Comparison of ENCODE assay signal across 18 cellular contexts in the genomic region with DNA sequence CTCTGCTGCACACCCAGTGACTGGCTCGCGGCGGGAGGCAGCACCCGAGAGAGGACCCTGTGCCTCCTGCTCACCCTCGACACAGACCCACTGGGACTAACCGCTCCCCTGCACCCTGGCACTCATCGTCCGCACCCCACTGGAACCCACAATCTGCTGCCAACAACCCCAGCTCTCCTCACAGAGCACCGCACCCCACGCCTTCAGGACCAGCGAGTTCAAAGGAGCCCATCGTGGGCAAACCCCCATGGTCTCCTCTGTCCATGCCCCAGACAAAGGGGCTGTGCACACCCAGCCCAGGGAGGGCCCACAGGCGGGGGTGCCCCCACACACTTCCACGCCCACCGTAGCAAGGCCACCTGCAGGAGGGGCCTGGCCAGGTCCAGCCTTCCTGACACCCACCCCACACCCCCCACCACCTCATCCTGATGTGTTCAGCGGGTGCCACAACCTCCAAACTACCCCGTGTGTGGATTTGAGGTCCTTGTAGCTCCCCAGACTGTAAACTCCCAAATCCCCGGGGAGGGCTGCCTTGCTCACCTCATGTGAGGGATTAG. TPM values are rescaled to one million over a fixed set of nuclear protein-coding genes. Genes with fewer than 3 reads are reported as not detected.
DNase-seq lines count a peak whose midpoint lies in the region; ATAC-seq and TF ChIP-seq lines count a peak whose summit lies in the region.
"Had no signal": no experiment of that assay in that cellular context is flagged by ENCODE, and none has a peak within 500 bp of the region (broad histone marks: within the 10 kb centered on the region; RNA-seq: fewer than 3 reads in every experiment).

No MANE protein-coding gene starts in this region.

- no peak overlapping the region for H4K8ac ChIP-seq in H9 (replicated peaks; ENCODE audit: insufficient read length, low read depth, low read length)

- H3K18ac ChIP-seq in H9 (ENCODE audit: insufficient read length, low read depth, low read length): no peak overlapping the region

- H4K91ac ChIP-seq in H9 (ENCODE audit: insufficient read length, low read depth, low read length): no peak overlapping the region

- H3K4me1 Mint-ChIP-seq in CD14-positive monocyte (peaks cover 11% of the 10 kb centered on the region), H9 (peaks cover 25 to 39% of the 10 kb centered on the region in 2 experiments)

- no peak overlapping the region for H4K5ac ChIP-seq in H9 (ENCODE audit: insufficient read length, low read depth, low read length)

- H4K20me1 ChIP-seq in H9 (ENCODE audit: control insufficient read depth, insufficient read depth, insufficient read length): no peaks in the 10 kb centered on the region

- no peak overlapping the region for H3K56ac ChIP-seq in H9 (ENCODE audit: insufficient read length, low read depth, low read length)

- H3K27ac Mint-ChIP-seq in CD14-positive monocyte (no peak overlapping the region), H9 (no peak overlapping the region)
- H3K27ac Mint-ChIP-seq: stimulated activated naive CD8-positive, alpha-beta T cell treated with anti-CD3 and anti-CD28 coated beads, Interleukin-15, Interleukin-2, amounts not matched to agents 100 ng/mL and 50 ng/mL, for 24 hours had no signal

- no peak overlapping the region for H2BK20ac ChIP-seq in H9 (ENCODE audit: low read depth, low read length, poor library complexity, severe bottlenecking)

- no peak overlapping the region for H3K4me3 ChIP-seq in left ventricle myocardium inferior
- H3K4me3 ChIP-seq: body of pancreas had no signal

- H3K4ac ChIP-seq in H9 (ENCODE audit: low read depth, low read length): no peak overlapping the region

- H3K27me3 Mint-ChIP-seq in CD14-positive monocyte (ENCODE audit: low read depth in 3 of 3) (peaks cover 0 to 7% (median 2%) of the 10 kb centered on the region in 3 donors), H9 (ENCODE audit: low read depth) (peaks cover 6% of the 10 kb centered on the region)
- H3K27me3 Mint-ChIP-seq: stimulated activated naive CD8-positive, alpha-beta T cell treated with anti-CD3 and anti-CD28 coated beads, Interleukin-15, Interleukin-2, amounts not matched to agents 100 ng/mL and 50 ng/mL, for 24 hours had no signal

- no peak overlapping the region for H2BK5ac ChIP-seq in H9 (ENCODE audit: insufficient read length, low read length)

- peaks cover 0 to 9% (median 3%) of the 10 kb centered on the region in 7 donors for H3K9me3 Mint-ChIP-seq in CD14-positive monocyte
- H3K9me3 Mint-ChIP-seq in H9: no peaks in the 10 kb centered on the region
- H3K9me3 Mint-ChIP-seq: stimulated activated naive CD8-positive, alpha-beta T cell treated with anti-CD3 and anti-CD28 coated beads, Interleukin-15, Interleukin-2, amounts not matched to agents 100 ng/mL and 50 ng/mL, for 24 hours had no signal

- H3K4me3 Mint-ChIP-seq in CD14-positive monocyte: no peak overlapping the region
- H3K4me3 Mint-ChIP-seq in H9: no peak overlapping the region; a peak in 1 of 5 replicates
- H3K4me3 Mint-ChIP-seq: stimulated activated naive CD8-positive, alpha-beta T cell treated with anti-CD3 and anti-CD28 coated beads, Interleukin-15, Interleukin-2, amounts not matched to agents 100 ng/mL and 50 ng/mL, for 24 hours had no signal

- H3T11ph ChIP-seq in H9 (ENCODE audit: low read length): no peak overlapping the region

- H3K36me3 ChIP-seq in left ventricle myocardium inferior: no peaks in the 10 kb centered on the region

- no peaks in the 10 kb centered on the region for H3K79me1 ChIP-seq in H9 (ENCODE audit: insufficient read depth, low read depth, low read length, poor library complexity, severe bottlenecking)

- DNase-seq in CD14-positive monocyte (ENCODE audit: low spot score) (peak; percentile 41), H9 (peak; percentile 21), left ventricle myocardium inferior (peak; percentile 11), posterior vena cava (ENCODE audit: low spot score) (peak; percentile 75), glomerular visceral epithelial cell (ENCODE audit: extremely low spot score) (no peak), NCI-H510A treated with DMSO at 0.1 percent for 48 hours (lab: John Stamatoyannopoulos, UW) (no peak), GM10266 (ENCODE audit: extremely low spot score) (no peak)
- DNase-seq: dermis blood vessel endothelial cell, Kasumi-1, SHP77 treated with DMSO at 0.1 percent for 48 hours, T-helper 1 cell, trophoblast cell had no signal

- no peak overlapping the region for H2AFZ ChIP-seq in H9 (ENCODE audit: low read length)

- no peak overlapping the region for H3K23ac ChIP-seq in H9 (ENCODE audit: insufficient read length, low read depth, low read length)

- no CpG with 5 or more reads among the region's 18 CpGs for whole genome bisulfite sequencing in H9 (ENCODE audit: extremely low coverage, insufficient read length, low lambda C conversion rate)

- no peak for ATAC-seq in GM21786 (IDR thresholded peaks at IDR 0.05; ENCODE audit: unreplicated experiment)
- ATAC-seq: body of pancreas, right cardiac atrium had no signal

- H3K23me2 ChIP-seq in H9 (ENCODE audit: insufficient read length, low read depth, low read length, poor library complexity, severe bottlenecking): no peaks in the 10 kb centered on the region

- no peaks in the 10 kb centered on the region for H3K79me2 ChIP-seq in H9 (ENCODE audit: insufficient read depth, low read length)

- intact Hi-C loops in CD14-positive monocyte (cut with micrococcal nuclease): no loop called here
- intact Hi-C loops in left ventricle myocardium inferior (cut with micrococcal nuclease): no loop called here
- intact Hi-C loops in posterior vena cava (cut with DNase I): no loop called here

- TF ChIP-seq CTCF in CD14-positive monocyte (IDR thresholded peaks at IDR 0.05) (no peak), H9 (conservative IDR thresholded peaks at IDR 0.05) (no peak), left ventricle myocardium inferior (IDR thresholded peaks at IDR 0.05; ENCODE audit: borderline replicate concordance) (no peak), GM10266 (IDR thresholded peaks at IDR 0.05; ENCODE audit: control insufficient read depth, insufficient read depth, low read depth, missing control alignments) (no peak)

- no peak overlapping the region; the same call in 1 of the 2 replicates for H3K14ac ChIP-seq in H9 (ENCODE audit: insufficient read depth, low read length)

- H3K9me3 ChIP-seq in H9 (ENCODE audit: control insufficient read depth, low read depth, low read length) (no peaks in the 10 kb centered on the region), left ventricle myocardium inferior (replicated peaks) (no peaks in the 10 kb centered on the region)
- H3K9me3 ChIP-seq: body of pancreas, Caco-2 had no signal

- H3K36me3 Mint-ChIP-seq in CD14-positive monocyte (no peaks in the 10 kb centered on the region), H9 (ENCODE audit: insufficient read depth in 1 of 3, low read depth in 3 of 3) (no peaks in the 10 kb centered on the region; a peak in 2 of 7 replicates)

- H2AK5ac ChIP-seq in H9 (ENCODE audit: insufficient read length, low read length): no peak overlapping the region

- H2BK120ac ChIP-seq in H9 (ENCODE audit: low read depth, low read length, poor library complexity, severe bottlenecking): no peak overlapping the region

- H3K27ac ChIP-seq in H9 (ENCODE audit: insufficient read length, low read depth, low read length): no peak overlapping the region
- no peak overlapping the region for H3K27ac ChIP-seq in left ventricle myocardium inferior (replicated peaks)
- H3K27ac ChIP-seq: body of pancreas had no signal

- no peak overlapping the region for H3K4me2 ChIP-seq in H9 (ENCODE audit: insufficient read depth, insufficient read length, low read length)

- no peak overlapping the region for H2BK12ac ChIP-seq in H9 (ENCODE audit: insufficient read length, low read depth, low read length)

- no peak overlapping the region for H2BK15ac ChIP-seq in H9 (ENCODE audit: low read depth, low read length)

- H3K27me3 ChIP-seq in H9 (ENCODE audit: insufficient read depth, low read length) (no peaks in the 10 kb centered on the region), left ventricle myocardium inferior (ENCODE audit: low read depth) (peaks cover 18% of the 10 kb centered on the region)
- H3K27me3 ChIP-seq: body of pancreas had no signal

- no peak overlapping the region for H3K9ac ChIP-seq in H9 (ENCODE audit: extremely low read depth, insufficient read length, low read length)

- H3K4me1 ChIP-seq in H9 (ENCODE audit: insufficient read depth, low read length) (no peaks in the 10 kb centered on the region), left ventricle myocardium inferior (peaks cover 27% of the 10 kb centered on the region)
- H3K4me1 ChIP-seq: body of pancreas had no signal

RNA-seq across cellular contexts. Expression of a gene that starts 14.0 kb away (rescaled TPM):
- polyA plus RNA-seq in CD14-positive monocyte: 1 to 10 TPM in 1 of 2 donors, under 1 TPM in 1; 0.68 to 1.8 TPM
- total RNA-seq in H9 (2021) (17.6 and 20.0 TPM in 2 replicates), left ventricle myocardium inferior (1.1 TPM), posterior vena cava (1 to 10 TPM in 1 of 2 donors, under 1 TPM in 1; 0.81 to 1.1 TPM)
- total RNA-seq: HT1080 had no signal

Comparison
In these comparisons a context has a peak if more than half of its experiments do, and no peak if none do; other contexts are left out.
1. DNase-seq: peak in CD14-positive monocyte (single experiment), H9 (single experiment), left ventricle myocardium inferior (single experiment) and posterior vena cava (single experiment); none in glomerular visceral epithelial cell (single experiment), NCI-H510A treated with DMSO at 0.1 percent for 48 hours (single experiment) and GM10266 (single experiment).